1 cellular context compared by ENCODE assay signal in genomic region chr2:68200157-68200787, GRCh38.
TF ChIP-seq lines count a peak whose summit lies in the region.

No MANE protein-coding gene starts in this region.

TF ChIP-seq in GM12878, 131 proteins besides CTCF, POLR2A, EP300 and RAD21:
- no peak for TF ChIP-seq STAT1 (conservative IDR thresholded peaks at IDR 0.05)
- no peak for TF ChIP-seq BCL3 (IDR thresholded peaks at IDR 0.05; ENCODE audit: borderline replicate concordance, insufficient read depth, low read depth, low read length, poor library complexity, severe bottlenecking)
- TF ChIP-seq CBFB (IDR thresholded peaks at IDR 0.05; ENCODE audit: low read depth): no peak
- TF ChIP-seq MTA3 (IDR thresholded peaks at IDR 0.05; ENCODE audit: borderline replicate concordance, low read length): no peak
- no peak for TF ChIP-seq CBX5 (IDR thresholded peaks at IDR 0.05; ENCODE audit: low read depth)
- TF ChIP-seq CREB1 (IDR thresholded peaks at IDR 0.05; ENCODE audit: low read depth): peak; percentile 84
- no peak for TF ChIP-seq PAX5 (IDR thresholded peaks at IDR 0.05; ENCODE audit: borderline replicate concordance, low read depth, low read length)
- peak; percentile 49 for TF ChIP-seq NFIC (IDR thresholded peaks at IDR 0.05; ENCODE audit: low read depth, low read length)
- TF ChIP-seq TCF7 (IDR thresholded peaks at IDR 0.05; ENCODE audit: borderline replicate concordance): no peak
- TF ChIP-seq RELB (IDR thresholded peaks at IDR 0.05; ENCODE audit: low read depth): no peak
- peak; percentile 17; the same call in 1 of the 2 replicates for TF ChIP-seq SPI1 (IDR thresholded peaks at IDR 0.05; ENCODE audit: borderline replicate concordance, insufficient read depth, low read depth, low read length)
- TF ChIP-seq, protein P1, sequence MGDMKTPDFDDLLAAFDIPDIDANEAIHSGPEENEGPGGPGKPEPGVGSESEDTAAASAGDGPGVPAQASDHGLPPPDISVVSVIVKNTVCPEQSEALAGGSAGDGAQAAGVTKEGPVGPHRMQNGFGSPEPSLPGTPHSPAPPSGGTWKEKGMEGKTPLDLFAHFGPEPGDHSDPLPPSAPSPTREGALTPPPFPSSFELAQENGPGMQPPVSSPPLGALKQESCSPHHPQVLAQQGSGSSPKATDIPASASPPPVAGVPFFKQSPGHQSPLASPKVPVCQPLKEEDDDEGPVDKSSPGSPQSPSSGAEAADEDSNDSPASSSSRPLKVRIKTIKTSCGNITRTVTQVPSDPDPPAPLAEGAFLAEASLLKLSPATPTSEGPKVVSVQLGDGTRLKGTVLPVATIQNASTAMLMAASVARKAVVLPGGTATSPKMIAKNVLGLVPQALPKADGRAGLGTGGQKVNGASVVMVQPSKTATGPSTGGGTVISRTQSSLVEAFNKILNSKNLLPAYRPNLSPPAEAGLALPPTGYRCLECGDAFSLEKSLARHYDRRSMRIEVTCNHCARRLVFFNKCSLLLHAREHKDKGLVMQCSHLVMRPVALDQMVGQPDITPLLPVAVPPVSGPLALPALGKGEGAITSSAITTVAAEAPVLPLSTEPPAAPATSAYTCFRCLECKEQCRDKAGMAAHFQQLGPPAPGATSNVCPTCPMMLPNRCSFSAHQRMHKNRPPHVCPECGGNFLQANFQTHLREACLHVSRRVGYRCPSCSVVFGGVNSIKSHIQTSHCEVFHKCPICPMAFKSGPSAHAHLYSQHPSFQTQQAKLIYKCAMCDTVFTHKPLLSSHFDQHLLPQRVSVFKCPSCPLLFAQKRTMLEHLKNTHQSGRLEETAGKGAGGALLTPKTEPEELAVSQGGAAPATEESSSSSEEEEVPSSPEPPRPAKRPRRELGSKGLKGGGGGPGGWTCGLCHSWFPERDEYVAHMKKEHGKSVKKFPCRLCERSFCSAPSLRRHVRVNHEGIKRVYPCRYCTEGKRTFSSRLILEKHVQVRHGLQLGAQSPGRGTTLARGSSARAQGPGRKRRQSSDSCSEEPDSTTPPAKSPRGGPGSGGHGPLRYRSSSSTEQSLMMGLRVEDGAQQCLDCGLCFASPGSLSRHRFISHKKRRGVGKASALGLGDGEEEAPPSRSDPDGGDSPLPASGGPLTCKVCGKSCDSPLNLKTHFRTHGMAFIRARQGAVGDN (IDR thresholded peaks at IDR 0.05): no peak
- TF ChIP-seq NKRF (conservative IDR thresholded peaks at IDR 0.05): no peak
- TF ChIP-seq JUNB (IDR thresholded peaks at IDR 0.05): peak; percentile 30
- TF ChIP-seq ATF2 (IDR thresholded peaks at IDR 0.05; ENCODE audit: low read length): 0 out of 2 replicates have a peak, but pooled peaks have one; percentile 44
- TF ChIP-seq BMI1 (IDR thresholded peaks at IDR 0.05; ENCODE audit: borderline replicate concordance): no peak
- TF ChIP-seq RUNX3 (IDR thresholded peaks at IDR 0.05; ENCODE audit: low read length): peak; percentile 52; the same call in 1 of the 2 replicates
